ENCODE assay signal across 23 cellular contexts in the genomic region with DNA sequence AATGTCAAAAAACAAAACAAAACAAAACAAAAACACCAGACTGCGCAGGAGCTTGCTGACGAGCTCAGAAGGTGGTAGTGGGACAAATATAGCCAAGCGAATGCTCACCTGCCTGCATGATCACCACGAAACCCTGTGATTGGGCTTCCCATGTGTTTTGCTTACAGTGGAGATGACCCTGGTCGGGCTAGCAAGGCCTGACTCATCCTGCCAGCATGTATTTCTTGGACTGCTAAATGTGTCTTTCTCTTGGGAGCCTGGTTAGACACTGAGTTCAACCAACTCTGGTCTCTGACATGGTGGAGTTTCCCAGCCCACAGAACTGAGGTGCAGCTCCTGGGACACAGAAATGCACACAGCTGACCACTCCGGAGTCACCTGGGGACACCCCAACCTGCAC. TPM values are rescaled to one million over a fixed set of nuclear protein-coding genes. Genes with fewer than 3 reads are reported as not detected.
DNase-seq lines count a peak whose midpoint lies in the region; ATAC-seq and TF ChIP-seq lines count a peak whose summit lies in the region.
"Had no signal": no experiment of that assay in that cellular context is flagged by ENCODE, and none has a peak within 500 bp of the region (broad histone marks: within the 10 kb centered on the region; RNA-seq: fewer than 3 reads in every experiment).

No MANE protein-coding gene starts in this region.

- no peak overlapping the region for H3K4me3 Mint-ChIP-seq in activated T-helper 17 cell treated with anti-CD3 and anti-CD28 coated beads, Interleukin-2, amount 50 U/mL, for 72 hours
- H3K4me3 Mint-ChIP-seq: activated naive CD8-positive, alpha-beta T cell treated with anti-CD3 and anti-CD28 coated beads, Interleukin-2, amount 50 U/mL, for 24 hours; H9; IgD-negative memory B cell; natural killer cell had no signal

- no peaks in the 10 kb centered on the region for H3K9me3 ChIP-seq in MG63
- H3K9me3 ChIP-seq: BLaER1, thyroid gland had no signal

- no peak overlapping the region for H3K27ac Mint-ChIP-seq in activated T-helper 17 cell treated with anti-CD3 and anti-CD28 coated beads, Interleukin-2, amount 50 U/mL, for 72 hours
- H3K27ac Mint-ChIP-seq: activated naive CD8-positive, alpha-beta T cell treated with anti-CD3 and anti-CD28 coated beads, Interleukin-2, amount 50 U/mL, for 24 hours; IgD-negative memory B cell; natural killer cell had no signal

- DNase-seq in COLO829 (ENCODE audit: low spot score) = peak; percentile 3
- DNase-seq in MG63 = peak; percentile 42
- DNase-seq in epithelial cell of esophagus (ENCODE audit: low read depth) = peak; percentile 10
- peak; percentile 32 for DNase-seq in posterior vena cava (ENCODE audit: low spot score)
- no peak for DNase-seq in activated gamma-delta T cell (lab: John Stamatoyannopoulos, UW)
- DNase-seq: activated naive CD8-positive, alpha-beta T cell treated with anti-CD3 and anti-CD28 coated beads, Interleukin-2, amount 50 U/mL, for 24 hours; activated T-cell treated with anti-CD3 and anti-CD28 coated beads for 4 hours; cortex of kidney; DMS 273 treated with DMSO at 0.1 percent for 48 hours; erythroblast; H9; natural killer cell; NCI-H1092; NCI-H2171; Right ventricle myocardium superior; stimulated activated CD4-positive, alpha-beta T cell treated with anti-CD3 and anti-CD28 coated beads, Interleukin-2, amount 100 ng/mL, for 24 hours; thyroid gland had no signal

- H3K27me3 ChIP-seq in MG63 = no peaks in the 10 kb centered on the region
- H3K27me3 ChIP-seq: BLaER1, thyroid gland had no signal

- H3K36me3 Mint-ChIP-seq in activated T-helper 17 cell treated with anti-CD3 and anti-CD28 coated beads, Interleukin-2, amount 50 U/mL, for 72 hours (ENCODE audit: low read depth) = no peaks in the 10 kb centered on the region
- H3K36me3 Mint-ChIP-seq: IgD-negative memory B cell, natural killer cell had no signal

- H3K4me3 ChIP-seq in MG63 = no peak overlapping the region
- no peak overlapping the region for H3K4me3 ChIP-seq in epithelial cell of esophagus (ENCODE audit: low read length)
- H3K4me3 ChIP-seq: BLaER1, thyroid gland had no signal

- intact Hi-C loops in posterior vena cava (cut with DNase I) = no loop called here

- no peak for ATAC-seq in HG03108 (IDR thresholded peaks at IDR 0.05; ENCODE audit: unreplicated experiment)
- ATAC-seq in activated T-helper 17 cell treated with anti-CD3 and anti-CD28 coated beads, Interleukin-2, amount 50 U/mL, for 72 hours (replicated peaks) = no peak
- ATAC-seq in HG03469 (IDR thresholded peaks at IDR 0.05; ENCODE audit: unreplicated experiment) = no peak
- ATAC-seq: activated naive CD8-positive, alpha-beta T cell treated with anti-CD3 and anti-CD28 coated beads, Interleukin-2, amount 50 U/mL, for 24 hours; natural killer cell had no signal

- peaks cover 3% of the 10 kb centered on the region for H3K27me3 Mint-ChIP-seq in activated T-helper 17 cell treated with anti-CD3 and anti-CD28 coated beads, Interleukin-2, amount 50 U/mL, for 72 hours
- H3K27me3 Mint-ChIP-seq: activated naive CD8-positive, alpha-beta T cell treated with anti-CD3 and anti-CD28 coated beads, Interleukin-2, amount 50 U/mL, for 24 hours had no signal

- no peaks in the 10 kb centered on the region for H3K9me3 Mint-ChIP-seq in activated T-helper 17 cell treated with anti-CD3 and anti-CD28 coated beads, Interleukin-2, amount 50 U/mL, for 72 hours
- H3K9me3 Mint-ChIP-seq: activated naive CD8-positive, alpha-beta T cell treated with anti-CD3 and anti-CD28 coated beads, Interleukin-2, amount 50 U/mL, for 24 hours; H9; IgD-negative memory B cell; natural killer cell had no signal

- H3K4me1 Mint-ChIP-seq in activated T-helper 17 cell treated with anti-CD3 and anti-CD28 coated beads, Interleukin-2, amount 50 U/mL, for 72 hours = peaks cover 10% of the 10 kb centered on the region
- H3K4me1 Mint-ChIP-seq: H9 had no signal

- TF ChIP-seq CTCF in epithelial cell of esophagus (IDR thresholded peaks at IDR 0.05; ENCODE audit: insufficient read depth, low read depth, low read length, missing control alignments) = no peak

- H3K36me3 ChIP-seq in MG63 = no peaks in the 10 kb centered on the region; the same call in 1 of the 2 replicates
- H3K36me3 ChIP-seq: BLaER1, thyroid gland had no signal

RNA-seq across cellular contexts. Expression of a gene that starts 30.7 kb away (rescaled TPM):
- 4.9 and 8.7 TPM in 2 replicates for total RNA-seq in MG63 (2014; rRNA removed; shearing (Covaris generic); ENCODE audit: low replicate concordance)
- 1 to 10 TPM; 3.5 to 3.8 TPM for total RNA-seq in posterior vena cava
- 100 to 1,000 TPM in 1 of 2 donors, 10 to 100 TPM in 1; 82.0 to 379 TPM for total RNA-seq in activated T-helper 17 cell treated with anti-CD3 and anti-CD28 coated beads, Interleukin-2, amount 50 U/mL, for 72 hours

RNA-seq across cellular contexts. Expression of a gene that starts 32.7 kb away (rescaled TPM):
- total RNA-seq in MG63 (2014; rRNA removed; shearing (Covaris generic); ENCODE audit: low replicate concordance) = 100 and 113 TPM in 2 replicates
- total RNA-seq in posterior vena cava = 10 to 100 TPM; 68.0 to 71.4 TPM
- total RNA-seq in activated T-helper 17 cell treated with anti-CD3 and anti-CD28 coated beads, Interleukin-2, amount 50 U/mL, for 72 hours = 100 to 1,000 TPM; 140 to 190 TPM

RNA-seq across cellular contexts. Expression of a gene that starts 37.6 kb away (rescaled TPM):
- total RNA-seq in MG63 (2014; rRNA removed; shearing (Covaris generic); ENCODE audit: low replicate concordance) = not detected in 2 replicates
- not detected for total RNA-seq in posterior vena cava
- total RNA-seq in activated T-helper 17 cell treated with anti-CD3 and anti-CD28 coated beads, Interleukin-2, amount 50 U/mL, for 72 hours = 1 to 10 TPM in 1 of 2 donors, under 1 TPM in 1; 0.93 to 6.9 TPM
- total RNA-seq: liver, Right ventricle myocardium superior, thyroid gland had no signal

RNA-seq across cellular contexts. Expression of a gene that starts 59.6 kb away (rescaled TPM):
- total RNA-seq in MG63 (2014; rRNA removed; shearing (Covaris generic); ENCODE audit: low replicate concordance) = 0.03 TPM in 1 of 2 replicates, not detected in the other
- 1 to 10 TPM; 4.1 to 7.1 TPM for total RNA-seq in posterior vena cava
- 1 to 10 TPM in 1 of 2 donors, under 1 TPM in 1; 0.09 to 1.3 TPM for total RNA-seq in activated T-helper 17 cell treated with anti-CD3 and anti-CD28 coated beads, Interleukin-2, amount 50 U/mL, for 72 hours
